Comparison of ENCODE assay signal across 9 cellular contexts in genomic region chr11:34565417-34566208, GRCh38. TPM values are rescaled to one million over a fixed set of nuclear protein-coding genes. Genes with fewer than 3 reads are reported as not detected.
DNase-seq lines count a peak whose midpoint lies in the region; ATAC-seq, FAIRE-seq and TF ChIP-seq lines count a peak whose summit lies in the region.
"Had no signal": no experiment of that assay in that cellular context is flagged by ENCODE, and none has a peak within 500 bp of the region (broad histone marks: within the 10 kb centered on the region; RNA-seq: fewer than 3 reads in every experiment).

No MANE protein-coding gene starts in this region.

- peaks cover 38% of the 10 kb centered on the region for H3K27me3 Mint-ChIP-seq in stimulated activated memory B cell treated with anti-CD40 and anti-IgM and Interleukin-4, amounts not matched to agents 10 μg/mL and 1 μg/mL and 100 μg/mL, for 72 hours

- no peak overlapping the region for H3K27ac Mint-ChIP-seq in stimulated activated memory B cell treated with anti-CD40 and anti-IgM and Interleukin-4, amounts not matched to agents 10 μg/mL and 1 μg/mL and 100 μg/mL, for 72 hours

- no peak overlapping the region for H3K4me3 ChIP-seq in Panc1 (ENCODE audit: low read depth in 2 of 2, low read length in 2 of 2)
- H3K4me3 ChIP-seq in fibroblast of villous mesenchyme (ENCODE audit: low read depth, low read length): no peak overlapping the region

- no peaks in the 10 kb centered on the region for H3K9me3 ChIP-seq in Panc1 (ENCODE audit: control insufficient read depth, insufficient read depth, low read depth, low read length)

- BruUV-seq in Panc1 (replicated peaks; lab: Mats Ljungman, UMichigan): no TSS peak

- peaks cover under 1% of the 10 kb centered on the region for H3K4me1 ChIP-seq in Panc1 (ENCODE audit: control insufficient read depth, insufficient read depth, low read length)

- DNase-seq in AG09319 (ENCODE audit: extremely low read depth, low read depth) (no peak), GM19239 (ENCODE audit: insufficient read length, low spot score) (no peak), Panc1 (ENCODE audit: low read depth, low spot score) (peak; percentile 18), fibroblast of villous mesenchyme (ENCODE audit: low read depth) (no peak), anterior cingulate cortex (lab: John Stamatoyannopoulos, UW) (no peak), GDM1 (lab: John Stamatoyannopoulos, UW) (no peak)

- POLR2A ChIA-PET in Panc1 (lab: Charles Lee): no interaction called here

- intact Hi-C loops in Panc1 (cut with micrococcal nuclease; ENCODE audit: unreplicated experiment): no loop called here

- peak; percentile 12 for TF ChIP-seq CTCF in AG09319 (IDR thresholded peaks at IDR 0.05; ENCODE audit: low read depth, low read length)
- TF ChIP-seq CTCF in Panc1 (IDR thresholded peaks at IDR 0.05): peak; percentile 79
- TF ChIP-seq CTCF in fibroblast of villous mesenchyme (IDR thresholded peaks at IDR 0.05; ENCODE audit: insufficient read depth, low read depth, low read length): peak; percentile 38

- no peaks in the 10 kb centered on the region for H3K36me3 Mint-ChIP-seq in stimulated activated memory B cell treated with anti-CD40 and anti-IgM and Interleukin-4, amounts not matched to agents 10 μg/mL and 1 μg/mL and 100 μg/mL, for 72 hours

- CTCF ChIA-PET in Panc1 (lab: Charles Lee): interaction anchor here (0.6 kb wide), 1 partner anchor 8 kb away, joined by 3 read pairs; no protein-coding TSS in a partner anchor

- in situ Hi-C loops in Panc1 (cut with HindIII; ENCODE audit: low pct_unique_long_range_greater_than_20kb, low sequenced_read_pairs): no loop called here

- H3K4me1 Mint-ChIP-seq in stimulated activated memory B cell treated with anti-CD40 and anti-IgM and Interleukin-4, amounts not matched to agents 10 μg/mL and 1 μg/mL and 100 μg/mL, for 72 hours: no peaks in the 10 kb centered on the region

- no peaks in the 10 kb centered on the region for H3K9me3 Mint-ChIP-seq in stimulated activated memory B cell treated with anti-CD40 and anti-IgM and Interleukin-4, amounts not matched to agents 10 μg/mL and 1 μg/mL and 100 μg/mL, for 72 hours

- no peak overlapping the region for H3K4me3 Mint-ChIP-seq in stimulated activated memory B cell treated with anti-CD40 and anti-IgM and Interleukin-4, amounts not matched to agents 10 μg/mL and 1 μg/mL and 100 μg/mL, for 72 hours

- ATAC-seq in Panc1 (no peak), GM21447 (IDR thresholded peaks at IDR 0.05; ENCODE audit: unreplicated experiment) (no peak)
- no peak for ATAC-seq in stimulated activated memory B cell treated with anti-CD40 and anti-IgM and Interleukin-4, amounts not matched to agents 10 μg/mL and 1 μg/mL and 100 μg/mL, for 72 hours

- FAIRE-seq in GM19239 (lab: Jason Lieb, UNC): peak; percentile 80
- FAIRE-seq: islet of Langerhans had no signal

- no peak overlapping the region for H3K27ac ChIP-seq in Panc1 (ENCODE audit: low read length)

- no peaks in the 10 kb centered on the region for H3K36me3 ChIP-seq in Panc1 (ENCODE audit: control insufficient read depth, insufficient read depth, low read length)

- H3K27me3 ChIP-seq in Panc1 (ENCODE audit: control insufficient read depth, insufficient read depth, low read length): peaks cover 17% of the 10 kb centered on the region; the same call in 1 of the 2 replicates

RNA-seq across cellular contexts. Expression of gene ELF5, which starts 52.0 kb away (rescaled TPM):
- total RNA-seq in Panc1 (2021; ENCODE audit: unreplicated experiment) (not detected), fibroblast of villous mesenchyme (under 0.01 TPM in 2 replicates)
- polyA plus RNA-seq in Panc1 (2012; ENCODE audit: insufficient read length): not detected

RNA-seq across cellular contexts. Expression of gene EHF, which starts 55.3 kb away (rescaled TPM):
- 0.51 TPM for total RNA-seq in Panc1 (2021; ENCODE audit: unreplicated experiment)
- 0.17 TPM for polyA plus RNA-seq in Panc1 (2012; ENCODE audit: insufficient read length)
- total RNA-seq in fibroblast of villous mesenchyme: under 0.01 TPM in 1 of 2 replicates, not detected in the other

Comparison
In these comparisons a context has a peak if more than half of its experiments do, and no peak if none do; other contexts are left out.
1. CTCF ChIP-seq: peak in every context shown above with its lines; median percentile 79 in Panc1; 38 in fibroblast of villous mesenchyme; 12 in AG09319.